Comparison of ENCODE assay signal across 15 cellular contexts in genomic region chr11:95156133-95156731, GRCh38.
DNase-seq lines count a peak whose midpoint lies in the region; ATAC-seq and TF ChIP-seq lines count a peak whose summit lies in the region.
"Had no signal": no experiment of that assay in that cellular context is flagged by ENCODE, and none has a peak within 500 bp of the region (broad histone marks: within the 10 kb centered on the region; RNA-seq: fewer than 3 reads in every experiment).

No MANE protein-coding gene starts in this region.

- H3K27ac ChIP-seq in HEK293 (ENCODE audit: extremely low read depth, low read depth, low read length) (no peak overlapping the region), endodermal cell (ENCODE audit: low read depth, low read length) (no peak overlapping the region), sigmoid colon (peak overlapping the region; percentile 60 to 79 (median 68)), upper lobe of right lung (no peak overlapping the region)
- H3K27ac ChIP-seq: 22Rv1 had no signal

- TF ChIP-seq CTCF in HEK293 (tag by site-specific recombination; IDR thresholded peaks at IDR 0.05) (no peak), endodermal cell (conservative IDR thresholded peaks at IDR 0.05) (no peak), sigmoid colon (IDR thresholded peaks at IDR 0.05) (no peak), upper lobe of right lung (IDR thresholded peaks at IDR 0.05) (no peak)

- no peaks in the 10 kb centered on the region for H3K27me3 Mint-ChIP-seq in endodermal cell (ENCODE audit: insufficient read depth)
- H3K27me3 Mint-ChIP-seq: activated CD4-positive, alpha-beta memory T cell treated with anti-CD3 and anti-CD28 coated beads, Interleukin-2, amount 10 ng/mL, durations not matched to agents 7 days and 5 days had no signal

- no peaks in the 10 kb centered on the region for H3K36me3 ChIP-seq in HEK293 (ENCODE audit: control insufficient read depth in 2 of 2, insufficient read depth in 1 of 2, low read length in 2 of 2)
- no peaks in the 10 kb centered on the region for H3K36me3 ChIP-seq in endodermal cell (ENCODE audit: control insufficient read depth, insufficient read depth, low read length)
- no peaks in the 10 kb centered on the region for H3K36me3 ChIP-seq in sigmoid colon
- no peaks in the 10 kb centered on the region for H3K36me3 ChIP-seq in upper lobe of right lung
- H3K36me3 ChIP-seq: transverse colon had no signal

- no peaks in the 10 kb centered on the region for H3K9me3 ChIP-seq in HEK293 (ENCODE audit: control insufficient read depth, insufficient read depth, low read depth, low read length)
- no peaks in the 10 kb centered on the region for H3K9me3 ChIP-seq in endodermal cell (ENCODE audit: control insufficient read depth, low read length)
- no peaks in the 10 kb centered on the region for H3K9me3 ChIP-seq in sigmoid colon
- no peaks in the 10 kb centered on the region for H3K9me3 ChIP-seq in upper lobe of right lung
- H3K9me3 ChIP-seq: transverse colon had no signal

- TF ChIP-seq POLR2A in sigmoid colon (IDR thresholded peaks at IDR 0.05): no peak

- DNase-seq in DMS 273 (lab: John Stamatoyannopoulos, UW; ENCODE audit: unreplicated experiment) (peak; percentile 9), DMS 273 treated with DMSO at 0.1 percent for 48 hours (lab: John Stamatoyannopoulos, UW) (no peak), endodermal cell (peak; percentile 61), sigmoid colon (no peak), globus pallidus (ENCODE audit: low spot score) (no peak), upper lobe of right lung (no peak)
- DNase-seq: activated CD4-positive, alpha-beta memory T cell treated with anti-CD3 and anti-CD28 coated beads, Interleukin-2, amount 10 ng/mL, durations not matched to agents 7 days and 5 days; NCI-H1417 treated with DMSO at 0.1 percent for 48 hours; T-helper 1 cell; transverse colon had no signal

- intact Hi-C loops in sigmoid colon (cut with DNase I) (no loop called here), upper lobe of right lung (cut with DNase I) (loop anchor here (10.0 kb wide), 1 partner anchor 549 kb away; no protein-coding TSS in a partner anchor)

- ATAC-seq in HG03095 (IDR thresholded peaks at IDR 0.05; ENCODE audit: unreplicated experiment) (no peak), upper lobe of right lung (no peak)
- ATAC-seq: HCT116 had no signal

- peaks cover 10% of the 10 kb centered on the region for H3K4me1 Mint-ChIP-seq in endodermal cell

- CTCF ChIA-PET in HEK293 (lab: Yijun Ruan, JAX): interaction anchor here (0.5 to 7.5 kb wide), 18 partner anchors 10 to 833 kb away, joined by 3 to 169 read pairs (median 4); no protein-coding TSS in a partner anchor

- 92 to 94% methylated on average over 4 to 5 of the region's 5 CpGs for WGBS in endodermal cell (ENCODE audit: insufficient coverage in 1 of 2, insufficient read length in 1 of 2), 2 experiments
- 79 to 95% methylated on average over 5 of the region's 5 CpGs for WGBS in sigmoid colon, 2 donors

- H3K27ac Mint-ChIP-seq in endodermal cell: no peak overlapping the region
- H3K27ac Mint-ChIP-seq: activated CD4-positive, alpha-beta memory T cell treated with anti-CD3 and anti-CD28 coated beads, Interleukin-2, amount 10 ng/mL, durations not matched to agents 7 days and 5 days had no signal

- H3K9ac ChIP-seq in endodermal cell (ENCODE audit: extremely low read depth, low read length, poor library complexity, severe bottlenecking): no peak overlapping the region
- H3K9ac ChIP-seq: parathyroid adenoma had no signal

- POLR2A ChIA-PET in HEK293 (lab: Yijun Ruan, JAX): interaction anchor here (1.2 kb wide), 1 partner anchor 75 kb away, joined by 3 read pairs; the partner anchor contains the start of gene SESN3

- TF ChIP-seq EP300 in sigmoid colon (IDR thresholded peaks at IDR 0.05): no peak

- H3K4me1 ChIP-seq in HEK293 (ENCODE audit: control insufficient read depth, insufficient read depth, low read length): no peaks in the 10 kb centered on the region; the same call in 1 of the 2 replicates
- H3K4me1 ChIP-seq in endodermal cell (ENCODE audit: control insufficient read depth, insufficient read depth, low read length): no peaks in the 10 kb centered on the region
- H3K4me1 ChIP-seq in sigmoid colon: peaks cover 0 to 27% (median 21%) of the 10 kb centered on the region in 4 donors
- peaks cover 5% of the 10 kb centered on the region for H3K4me1 ChIP-seq in upper lobe of right lung

- peaks cover 3% of the 10 kb centered on the region for H3K36me3 Mint-ChIP-seq in endodermal cell (ENCODE audit: low read depth)

- H3K4me3 Mint-ChIP-seq in endodermal cell: no peak overlapping the region
- H3K4me3 Mint-ChIP-seq: activated CD4-positive, alpha-beta memory T cell treated with anti-CD3 and anti-CD28 coated beads, Interleukin-2, amount 10 ng/mL, durations not matched to agents 7 days and 5 days had no signal

- peaks cover 6% of the 10 kb centered on the region for H3K9me3 Mint-ChIP-seq in endodermal cell
- H3K9me3 Mint-ChIP-seq: activated CD4-positive, alpha-beta memory T cell treated with anti-CD3 and anti-CD28 coated beads, Interleukin-2, amount 10 ng/mL, durations not matched to agents 7 days and 5 days had no signal

- H3K4me3 ChIP-seq in HEK293 (ENCODE audit: low read depth, low read length): no peak overlapping the region
- H3K4me3 ChIP-seq in endodermal cell (ENCODE audit: low read length): no peak overlapping the region
- no peak overlapping the region for H3K4me3 ChIP-seq in sigmoid colon
- H3K4me3 ChIP-seq in upper lobe of right lung: no peak overlapping the region
- H3K4me3 ChIP-seq: transverse colon had no signal

- H3K27me3 ChIP-seq in endodermal cell (ENCODE audit: control insufficient read depth, insufficient read depth, low read length, poor library complexity, severe bottlenecking) (no peaks in the 10 kb centered on the region), sigmoid colon (no peaks in the 10 kb centered on the region), upper lobe of right lung (no peaks in the 10 kb centered on the region)
- H3K27me3 ChIP-seq: transverse colon had no signal

TF ChIP-seq in HEK293, 187 proteins besides CTCF, POLR2A, EP300 and RAD21:
- TF ChIP-seq ZNF350 (tag by site-specific recombination; IDR thresholded peaks at IDR 0.05) (no peak), ZNF335 (tag by site-specific recombination; conservative IDR thresholded peaks at IDR 0.05) (peak; percentile 65), ZNF354C (tag by site-specific recombination; IDR thresholded peaks at IDR 0.05; ENCODE audit: borderline replicate concordance, low read depth) (no peak), ZNF768 (tag by site-specific recombination; IDR thresholded peaks at IDR 0.05) (no peak)
- TF ChIP-seq, protein P1, sequence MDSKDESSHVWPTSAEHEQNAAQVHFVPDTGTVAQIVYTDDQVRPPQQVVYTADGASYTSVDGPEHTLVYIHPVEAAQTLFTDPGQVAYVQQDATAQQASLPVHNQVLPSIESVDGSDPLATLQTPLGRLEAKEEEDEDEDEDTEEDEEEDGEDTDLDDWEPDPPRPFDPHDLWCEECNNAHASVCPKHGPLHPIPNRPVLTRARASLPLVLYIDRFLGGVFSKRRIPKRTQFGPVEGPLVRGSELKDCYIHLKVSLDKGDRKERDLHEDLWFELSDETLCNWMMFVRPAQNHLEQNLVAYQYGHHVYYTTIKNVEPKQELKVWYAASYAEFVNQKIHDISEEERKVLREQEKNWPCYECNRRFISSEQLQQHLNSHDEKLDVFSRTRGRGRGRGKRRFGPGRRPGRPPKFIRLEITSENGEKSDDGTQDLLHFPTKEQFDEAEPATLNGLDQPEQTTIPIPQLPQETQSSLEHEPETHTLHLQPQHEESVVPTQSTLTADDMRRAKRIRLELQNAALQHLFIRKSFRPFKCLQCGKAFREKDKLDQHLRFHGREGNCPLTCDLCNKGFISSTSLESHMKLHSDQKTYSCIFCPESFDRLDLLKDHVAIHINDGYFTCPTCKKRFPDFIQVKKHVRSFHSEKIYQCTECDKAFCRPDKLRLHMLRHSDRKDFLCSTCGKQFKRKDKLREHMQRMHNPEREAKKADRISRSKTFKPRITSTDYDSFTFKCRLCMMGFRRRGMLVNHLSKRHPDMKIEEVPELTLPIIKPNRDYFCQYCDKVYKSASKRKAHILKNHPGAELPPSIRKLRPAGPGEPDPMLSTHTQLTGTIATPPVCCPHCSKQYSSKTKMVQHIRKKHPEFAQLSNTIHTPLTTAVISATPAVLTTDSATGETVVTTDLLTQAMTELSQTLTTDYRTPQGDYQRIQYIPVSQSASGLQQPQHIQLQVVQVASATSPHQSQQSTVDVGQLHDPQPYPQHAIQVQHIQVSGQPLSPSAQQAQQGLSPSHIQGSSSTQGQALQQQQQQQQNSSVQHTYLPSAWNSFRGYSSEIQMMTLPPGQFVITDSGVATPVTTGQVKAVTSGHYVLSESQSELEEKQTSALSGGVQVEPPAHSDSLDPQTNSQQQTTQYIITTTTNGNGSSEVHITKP (tag by site-specific recombination; IDR thresholded peaks at IDR 0.05): peak; percentile 28; the same call in 1 of the 2 replicates

Comparison
In these comparisons a context has a peak if more than half of its experiments do, and no peak if none do; other contexts are left out.
1. DNase-seq: peak in DMS 273 (single experiment) and endodermal cell (single experiment); none in DMS 273 treated with DMSO at 0.1 percent for 48 hours (single experiment), sigmoid colon (single experiment), globus pallidus (single experiment) and upper lobe of right lung (single experiment).
2. H3K27ac ChIP-seq: peak in sigmoid colon (4 of 4); none in HEK293 (single experiment), endodermal cell (single experiment) and upper lobe of right lung (single experiment).